Comparison of ENCODE assay signal across 12 cellular contexts in the genomic region with DNA sequence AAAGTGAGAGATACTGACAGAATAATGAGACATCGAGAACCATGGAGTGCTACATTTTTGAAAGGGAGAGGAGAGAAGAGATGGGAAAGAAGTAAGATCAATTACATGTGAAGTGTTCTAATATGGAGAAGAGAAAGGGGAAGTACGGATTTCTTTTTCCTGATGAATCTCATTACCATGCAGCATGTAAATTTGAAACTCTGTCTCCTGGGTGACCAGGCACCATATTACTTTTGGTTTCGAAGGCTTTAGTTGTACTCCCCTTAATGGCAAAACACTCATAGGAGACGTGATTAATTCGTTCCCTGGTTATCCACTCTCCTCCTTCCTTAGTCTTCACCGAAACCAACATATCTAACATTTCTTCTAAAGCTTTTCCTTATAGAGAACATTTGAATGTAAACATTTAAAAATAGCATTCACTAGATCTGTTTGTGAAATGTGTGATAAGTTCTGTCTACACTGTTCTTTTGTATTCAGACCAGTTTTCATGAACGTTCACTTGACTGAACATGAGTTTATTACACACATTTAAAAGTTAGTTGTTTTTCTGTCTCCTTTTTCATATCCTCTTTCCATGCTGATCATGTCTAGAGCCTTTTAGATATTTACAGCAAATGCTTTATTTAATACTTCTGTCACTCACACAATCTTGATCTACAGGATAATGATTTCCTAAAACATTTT.
DNase-seq lines count a peak whose midpoint lies in the region; ATAC-seq lines count a peak whose summit lies in the region.
"Had no signal": no experiment of that assay in that cellular context is flagged by ENCODE, and none has a peak within 500 bp of the region (broad histone marks: within the 10 kb centered on the region; RNA-seq: fewer than 3 reads in every experiment).

No MANE protein-coding gene starts in this region.

- peak overlapping the region; percentile 90 for H3K27ac Mint-ChIP-seq in memory B cell

- peak overlapping the region; percentile 83 for H3K4me3 Mint-ChIP-seq in memory B cell

- peaks cover 2% of the 10 kb centered on the region for H3K27me3 Mint-ChIP-seq in memory B cell

- DNase-seq in memory B cell (ENCODE audit: low spot score in 2 of 2) (peak in 1 of 2 donors; percentile 44), NCI-H524 (lab: John Stamatoyannopoulos, UW) (no peak), hepatic stellate cell (ENCODE audit: low spot score) (no peak), hippocampal formation (lab: John Stamatoyannopoulos, UW) (no peak)
- DNase-seq in activated CD4-positive, CD25-positive, alpha-beta regulatory T cell (lab: John Stamatoyannopoulos, UW): no peak
- DNase-seq: activated CD8-positive, alpha-beta memory T cell treated with anti-CD3 and anti-CD28 coated beads, Interleukin-2, amount 50 U/mL, for 48 hours; GM23248; NCI-H748 treated with DMSO at 0.1 percent for 48 hours had no signal

- no peaks in the 10 kb centered on the region for H3K36me3 Mint-ChIP-seq in memory B cell

- no peaks in the 10 kb centered on the region for H3K9me3 Mint-ChIP-seq in memory B cell

- ATAC-seq in GM19025 (IDR thresholded peaks at IDR 0.05; ENCODE audit: low read depth, unreplicated experiment) (peak; percentile 98), GM21786 (IDR thresholded peaks at IDR 0.05; ENCODE audit: unreplicated experiment) (peak; percentile 95), HG03378 (IDR thresholded peaks at IDR 0.05; ENCODE audit: unreplicated experiment) (peak; percentile 99), memory B cell (ENCODE audit: low read depth) (peak; percentile 98)
- ATAC-seq: sciatic nerve had no signal

- H3K4me1 Mint-ChIP-seq in memory B cell: peaks cover 21% of the 10 kb centered on the region
